In the genomic region with DNA sequence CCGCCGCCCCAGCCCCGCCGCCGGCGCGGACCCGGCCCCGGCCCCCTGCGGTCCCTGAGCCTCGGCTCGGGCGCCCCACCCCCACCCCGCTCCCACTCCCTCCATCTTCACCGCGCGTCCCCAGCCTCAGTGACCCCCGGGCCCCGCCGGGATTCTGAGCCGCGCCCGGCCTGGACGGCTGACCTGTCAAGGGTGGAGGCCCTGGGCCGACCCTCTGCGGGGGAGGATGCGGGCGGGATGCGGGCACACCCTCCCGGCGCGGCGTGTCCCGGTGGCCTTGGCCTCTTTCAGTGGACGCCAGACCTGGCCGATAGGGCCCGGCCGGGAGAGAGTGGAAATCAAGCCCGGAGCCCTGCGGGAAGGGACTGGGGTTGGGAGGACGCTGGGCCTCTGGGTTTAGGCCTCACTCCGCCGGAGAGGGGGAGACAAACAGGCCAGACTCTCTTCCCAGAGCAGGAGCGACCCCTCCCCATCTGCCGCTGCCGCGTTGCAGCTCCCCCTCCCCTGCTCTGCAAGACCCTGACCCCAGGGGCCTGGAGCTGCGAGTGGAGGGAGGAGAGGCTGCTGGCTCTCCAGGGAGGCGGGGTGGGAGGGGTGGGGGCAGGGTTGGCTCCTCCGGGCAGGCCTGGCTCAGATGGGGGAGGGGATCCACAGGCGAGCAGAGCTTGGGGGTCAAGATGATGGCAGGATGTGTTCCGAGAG, we compare ENCODE assay signal across 10 cellular contexts. TPM values are rescaled to one million over a fixed set of nuclear protein-coding genes. Genes with fewer than 3 reads are reported as not detected.
DNase-seq lines count a peak whose midpoint lies in the region; ATAC-seq and TF ChIP-seq lines count a peak whose summit lies in the region.
"Had no signal": no experiment of that assay in that cellular context is flagged by ENCODE, and none has a peak within 500 bp of the region (broad histone marks: within the 10 kb centered on the region; RNA-seq: fewer than 3 reads in every experiment).

No MANE protein-coding gene starts in this region.

- peaks cover 45% of the 10 kb centered on the region for H3K27me3 Mint-ChIP-seq in mesothelial cell of epicardium (ENCODE audit: low read depth)

- TF ChIP-seq CTCF in heart right ventricle (IDR thresholded peaks at IDR 0.05) (no peak), right atrium auricular region (IDR thresholded peaks at IDR 0.05) (no peak), astrocyte of the cerebellum (IDR thresholded peaks at IDR 0.05; ENCODE audit: low read depth, low read length, missing control alignments) (no peak), mesothelial cell of epicardium (IDR thresholded peaks at IDR 0.05; ENCODE audit: unreplicated experiment) (no peak)

- ATAC-seq in heart right ventricle: no peak
- no peak for ATAC-seq in GM18868 (IDR thresholded peaks at IDR 0.05; ENCODE audit: unreplicated experiment)
- no peak for ATAC-seq in GM19395 (IDR thresholded peaks at IDR 0.05; ENCODE audit: unreplicated experiment)

- peaks cover 7% of the 10 kb centered on the region for H3K4me1 Mint-ChIP-seq in mesothelial cell of epicardium

- in situ Hi-C loops in astrocyte of the cerebellum (cut with HindIII; ENCODE audit: low sequenced_read_pairs): no loop called here

- peak overlapping the region; percentile 66 for H3K4me3 Mint-ChIP-seq in mesothelial cell of epicardium

- H3K36me3 Mint-ChIP-seq in mesothelial cell of epicardium: peaks cover 6% of the 10 kb centered on the region

- intact Hi-C loops in heart right ventricle (cut with DNase I): no loop called here

- DNase-seq in heart right ventricle: peak in 1 of 2 donors; percentile 21
- DNase-seq in right atrium auricular region (ENCODE audit: low spot score): no peak
- no peak for DNase-seq in astrocyte of the cerebellum (ENCODE audit: low read depth)
- DNase-seq in mesothelial cell of epicardium (ENCODE audit: low spot score in 2 of 2, unreplicated experiment in 2 of 2): no peak
- no peak for DNase-seq in DMS114 treated with DMSO at 0.1 percent for 48 hours (lab: John Stamatoyannopoulos, UW; ENCODE audit: unreplicated experiment)
- DNase-seq in DMS153 treated with DMSO at 0.1 percent for 48 hours (lab: John Stamatoyannopoulos, UW; ENCODE audit: unreplicated experiment): no peak
- DNase-seq: effector CD8-positive, alpha-beta T cell; GDM1 had no signal

- H3K9me3 ChIP-seq in heart right ventricle: no peaks in the 10 kb centered on the region
- no peaks in the 10 kb centered on the region for H3K9me3 ChIP-seq in right atrium auricular region

- no peak overlapping the region for H3K27ac ChIP-seq in heart right ventricle
- H3K27ac ChIP-seq in right atrium auricular region: no peak overlapping the region

- H3K36me3 ChIP-seq in heart right ventricle (peaks cover 0 to 3% (median 0%) of the 10 kb centered on the region in 9 donors), right atrium auricular region (no peaks in the 10 kb centered on the region)

- no peaks in the 10 kb centered on the region for H3K9me3 Mint-ChIP-seq in mesothelial cell of epicardium

- no peak overlapping the region for H3K27ac Mint-ChIP-seq in mesothelial cell of epicardium

- H3K4me3 ChIP-seq in heart right ventricle (peak overlapping the region in 8 of 10 donors; percentile 29 to 53 (median 40)), right atrium auricular region (peak overlapping the region in 1 of 2 donors; percentile 58), astrocyte of the cerebellum (ENCODE audit: low read depth, low read length) (peak overlapping the region; percentile 24)

- peaks cover 0 to 14% (median 5%) of the 10 kb centered on the region in 9 donors for H3K4me1 ChIP-seq in heart right ventricle
- peaks cover 0 to 17% of the 10 kb centered on the region in 2 donors for H3K4me1 ChIP-seq in right atrium auricular region

- H3K27me3 ChIP-seq in heart right ventricle: peaks cover 5 to 83% (median 66%) of the 10 kb centered on the region in 7 donors
- H3K27me3 ChIP-seq in right atrium auricular region: peaks cover 4 to 8% of the 10 kb centered on the region in 2 donors

- WGBS in heart right ventricle, 2 donors: 8 to 10% methylated on average over 34 to 52 of the region's 52 CpGs

RNA-seq across cellular contexts. Expression of a gene that starts 0.5 kb away (rescaled TPM):
- total RNA-seq in heart right ventricle (under 1 TPM; 0.08 to 0.52 (median 0.27) TPM), right atrium auricular region (under 1 TPM; 0.26 to 0.71 TPM), mesothelial cell of epicardium (2.8 to 3.2 TPM (median 2.8 TPM) in 3 replicates)
- under 1 TPM; 0.22 to 0.49 TPM for polyA plus RNA-seq in heart right ventricle

RNA-seq across cellular contexts. Expression of a gene that starts 18.5 kb away (rescaled TPM):
- total RNA-seq in heart right ventricle: 10 to 100 TPM; 31.7 to 60.1 (median 39.9) TPM
- polyA plus RNA-seq in heart right ventricle: 100 to 1,000 TPM in 1 of 2 donors, 10 to 100 TPM in 1; 27.1 to 251 TPM
- 10 to 100 TPM; 25.1 to 29.5 TPM for total RNA-seq in right atrium auricular region
- total RNA-seq in mesothelial cell of epicardium: 115 to 118 TPM (median 116 TPM) in 3 replicates

RNA-seq across cellular contexts. Expression of a gene that starts 22.9 kb away (rescaled TPM):
- total RNA-seq in heart right ventricle: 100 to 1,000 TPM; 135 to 487 (median 415) TPM
- polyA plus RNA-seq in heart right ventricle: 100 to 1,000 TPM in 1 of 2 donors, 10 to 100 TPM in 1; 61.2 to 351 TPM
- total RNA-seq in right atrium auricular region: 100 to 1,000 TPM; 184 to 281 TPM
- total RNA-seq in mesothelial cell of epicardium: 109 to 112 TPM (median 111 TPM) in 3 replicates

RNA-seq across cellular contexts. Expression of a gene that starts 26.8 kb away (rescaled TPM):
- total RNA-seq in heart right ventricle (10 to 100 TPM; 19.6 to 33.3 (median 26.0) TPM), right atrium auricular region (10 to 100 TPM; 30.7 to 38.9 TPM), mesothelial cell of epicardium (45.2 to 51.5 TPM (median 49.9 TPM) in 3 replicates)
- 10 to 100 TPM; 17.5 to 62.3 TPM for polyA plus RNA-seq in heart right ventricle

RNA-seq across cellular contexts. Expression of a gene that starts 38.4 kb away (rescaled TPM):
- total RNA-seq in heart right ventricle (under 1 TPM in 2 of 10 donors, not detected in 8; 0.74 to 0.90 TPM), right atrium auricular region (not detected), mesothelial cell of epicardium (0.59 to 0.76 TPM in 2 of 3 replicates, not detected in the other)
- polyA plus RNA-seq in heart right ventricle: not detected
